In the genomic region with DNA sequence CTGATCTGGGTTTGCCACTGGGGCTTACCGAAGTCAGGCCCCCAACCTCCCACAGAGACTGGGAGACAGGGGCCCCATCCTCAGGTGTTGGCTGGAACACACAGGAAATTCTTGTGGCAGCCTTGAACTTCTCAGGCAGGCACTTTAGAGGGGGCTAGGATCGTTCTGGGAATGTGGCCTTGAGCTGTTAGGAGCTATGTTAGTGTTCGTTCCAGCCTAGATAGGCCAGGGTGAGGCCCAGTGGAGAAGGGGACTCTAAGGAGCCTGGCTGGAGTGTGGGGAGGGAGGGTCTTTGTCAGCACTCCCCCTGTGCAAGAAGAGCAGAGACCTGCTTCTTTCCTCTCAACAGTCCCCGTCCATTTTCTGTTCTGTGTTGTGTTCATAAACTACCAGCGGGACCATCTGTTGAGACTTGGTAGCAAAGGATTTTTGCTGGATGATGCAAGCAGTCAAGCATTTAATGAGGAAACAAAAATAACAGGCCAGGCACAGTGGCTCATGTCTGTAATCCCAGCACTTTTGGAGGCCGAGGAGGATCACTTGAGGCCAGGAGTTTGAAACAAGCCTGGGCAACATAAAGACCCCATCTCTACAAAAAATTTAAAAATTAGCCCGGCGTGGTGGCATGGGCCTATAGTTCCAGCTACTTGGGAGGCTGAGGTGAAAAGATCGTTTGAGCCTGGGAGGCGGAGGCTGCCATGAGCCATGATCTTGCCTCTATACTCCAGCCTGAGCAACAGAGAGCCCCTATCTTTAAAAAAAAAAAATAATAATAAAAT, we compare ENCODE assay signal across 8 cellular contexts. TPM values are rescaled to one million over a fixed set of nuclear protein-coding genes. Genes with fewer than 3 reads are reported as not detected.
DNase-seq lines count a peak whose midpoint lies in the region; ATAC-seq and TF ChIP-seq lines count a peak whose summit lies in the region.

No MANE protein-coding gene starts in this region.

- TF ChIP-seq CTCF in Caco-2 (IDR thresholded peaks at IDR 0.05; ENCODE audit: insufficient read depth in 1 of 2, low read depth in 1 of 2, low read length in 1 of 2, severe bottlenecking in 1 of 2, unreplicated experiment in 1 of 2): no peak
- TF ChIP-seq CTCF in cardiac muscle cell (IDR thresholded peaks at IDR 0.05; ENCODE audit: low read depth, low read length): no peak
- TF ChIP-seq CTCF in retinal pigment epithelial cell (conservative IDR thresholded peaks at IDR 0.05; ENCODE audit: low read depth, low read length): no peak

- peaks cover 15% of the 10 kb centered on the region for H3K36me3 Mint-ChIP-seq in Caco-2 (ENCODE audit: insufficient read depth, unreplicated experiment)
- peaks cover 9 to 24% of the 10 kb centered on the region in 2 donors for H3K36me3 Mint-ChIP-seq in activated naive CD4-positive, alpha-beta T cell treated with anti-CD3 and anti-CD28 coated beads, Interleukin-2, amount 50 U/mL, for 72 hours

- H3K4me3 ChIP-seq in Caco-2 (ENCODE audit: low read depth, low read length) (peak overlapping the region; percentile 62), Karpas-422 (ENCODE audit: low read length) (peak overlapping the region; percentile 94), cardiac muscle cell (no peak overlapping the region), retinal pigment epithelial cell (ENCODE audit: low read length) (peak overlapping the region; percentile 88)

- peak overlapping the region; percentile 96 for H3K4me3 Mint-ChIP-seq in Caco-2 (ENCODE audit: unreplicated experiment)

- peak overlapping the region; percentile 100 for H3K9ac ChIP-seq in Karpas-422 (ENCODE audit: low read length)

- H3K4me1 ChIP-seq in Caco-2: peaks cover 18% of the 10 kb centered on the region
- H3K4me1 ChIP-seq in Karpas-422 (ENCODE audit: low read length): peaks cover 33% of the 10 kb centered on the region
- peaks cover 12% of the 10 kb centered on the region for H3K4me1 ChIP-seq in cardiac muscle cell (ENCODE audit: low read depth)

- H3K27me3 ChIP-seq in Caco-2 (replicated peaks; ENCODE audit: control insufficient read depth, insufficient read depth, low read length) (no peaks in the 10 kb centered on the region), Karpas-422 (ENCODE audit: low read length) (no peaks in the 10 kb centered on the region), cardiac muscle cell (no peaks in the 10 kb centered on the region)

- H3K9me3 ChIP-seq in Caco-2 (no peaks in the 10 kb centered on the region), Karpas-422 (ENCODE audit: low read length) (no peaks in the 10 kb centered on the region), cardiac muscle cell (ENCODE audit: low read depth) (no peaks in the 10 kb centered on the region)

- peaks cover 14% of the 10 kb centered on the region for H3K4me1 Mint-ChIP-seq in Caco-2 (ENCODE audit: low read depth, unreplicated experiment)

- H3K4me2 ChIP-seq in Karpas-422 (ENCODE audit: low read depth, low read length, poor library complexity, severe bottlenecking): peak overlapping the region; percentile 96

- no peak for ATAC-seq in activated naive CD4-positive, alpha-beta T cell treated with anti-CD3 and anti-CD28 coated beads, Interleukin-2, amount 50 U/mL, for 72 hours
- ATAC-seq in HG03135 (IDR thresholded peaks at IDR 0.05; ENCODE audit: unreplicated experiment) (no peak), HG03097 (IDR thresholded peaks at IDR 0.05; ENCODE audit: low FRiP score, unreplicated experiment) (no peak)

- H3K27ac Mint-ChIP-seq in Caco-2 (ENCODE audit: unreplicated experiment): peak overlapping the region; percentile 96
- H3K27ac Mint-ChIP-seq in activated naive CD4-positive, alpha-beta T cell treated with anti-CD3 and anti-CD28 coated beads, Interleukin-2, amount 50 U/mL, for 72 hours: peak overlapping the region; percentile 95 to 99

- H3K9me2 ChIP-seq in Karpas-422 (replicated peaks; ENCODE audit: insufficient read depth, low read length): no peaks in the 10 kb centered on the region

- CTCF ChIA-PET in Caco-2 (lab: Charles Lee): interaction anchor here (2.9 kb wide), 1 partner anchor 10 kb away, joined by 17 read pairs; no protein-coding TSS in a partner anchor

- POLR2A ChIA-PET in Caco-2 (lab: Charles Lee): no interaction called here

- peaks cover 3% of the 10 kb centered on the region for H3K9me3 Mint-ChIP-seq in Caco-2 (ENCODE audit: unreplicated experiment)
- H3K9me3 Mint-ChIP-seq in activated naive CD4-positive, alpha-beta T cell treated with anti-CD3 and anti-CD28 coated beads, Interleukin-2, amount 50 U/mL, for 72 hours: no peaks in the 10 kb centered on the region

- peaks cover 69% of the 10 kb centered on the region for H3K79me2 ChIP-seq in Karpas-422 (ENCODE audit: low read length)

- H3K27ac ChIP-seq in Karpas-422 (ENCODE audit: low read length) (peak overlapping the region; percentile 88), cardiac muscle cell (peak overlapping the region; percentile 80)

- H3K36me3 ChIP-seq in Caco-2 (ENCODE audit: control insufficient read depth, insufficient read depth, low read length): no peaks in the 10 kb centered on the region
- H3K36me3 ChIP-seq in Karpas-422 (ENCODE audit: insufficient read depth, low read length): no peaks in the 10 kb centered on the region
- H3K36me3 ChIP-seq in cardiac muscle cell: no peaks in the 10 kb centered on the region

- BruUV-seq in Caco-2 (replicated peaks; lab: Mats Ljungman, UMichigan): TSS peak; percentile 43

- no peaks in the 10 kb centered on the region for H3K27me3 Mint-ChIP-seq in Caco-2 (ENCODE audit: insufficient read depth, unreplicated experiment)

- intact Hi-C loops in Caco-2 (cut with micrococcal nuclease; ENCODE audit: unreplicated experiment): no loop called here

- H4K20me1 ChIP-seq in Karpas-422 (ENCODE audit: insufficient read depth, low read depth, low read length): no peaks in the 10 kb centered on the region

- DNase-seq in Caco-2: no peak
- no peak for DNase-seq in Karpas-422
- no peak for DNase-seq in activated naive CD4-positive, alpha-beta T cell treated with anti-CD3 and anti-CD28 coated beads, Interleukin-2, amount 50 U/mL, for 72 hours (ENCODE audit: low spot score in 2 of 2)
- DNase-seq in cardiac muscle cell (ENCODE audit: low read depth in 1 of 2, low spot score in 1 of 2): peak; percentile 29 to 90
- DNase-seq in retinal pigment epithelial cell (ENCODE audit: low read depth): peak; percentile 48
- DNase-seq in KG1 (lab: John Stamatoyannopoulos, UW): no peak

- no peak overlapping the region for H2AFZ ChIP-seq in Karpas-422 (ENCODE audit: low read length)

RNA-seq across cellular contexts. Expression of a gene that starts 1.5 kb away (rescaled TPM):
- total RNA-seq in Caco-2 (2022): 44.8 and 47.0 TPM in 2 replicates
- 7.0 and 20.7 TPM in 2 replicates for total RNA-seq in Karpas-422 (2014; rRNA removed; shearing (Covaris generic); ENCODE audit: low replicate concordance)
- total RNA-seq in activated naive CD4-positive, alpha-beta T cell treated with anti-CD3 and anti-CD28 coated beads, Interleukin-2, amount 50 U/mL, for 72 hours: 10 to 100 TPM in 1 of 2 donors, 1 to 10 TPM in 1; 4.6 to 33.0 TPM
- total RNA-seq in cardiac muscle cell: 15.6 and 16.1 TPM in 2 replicates
- polyA plus RNA-seq in cardiac muscle cell: 21.2 and 24.2 TPM in 2 replicates

RNA-seq across cellular contexts. Expression of a gene that starts 1.5 kb away (rescaled TPM):
- total RNA-seq in Caco-2 (2022): 96.0 and 103 TPM in 2 replicates
- 72.0 and 181 TPM in 2 replicates for total RNA-seq in Karpas-422 (2014; rRNA removed; shearing (Covaris generic); ENCODE audit: low replicate concordance)
- total RNA-seq in activated naive CD4-positive, alpha-beta T cell treated with anti-CD3 and anti-CD28 coated beads, Interleukin-2, amount 50 U/mL, for 72 hours: 100 to 1,000 TPM in 1 of 2 donors, 10 to 100 TPM in 1; 39.7 to 113 TPM
- 41.3 and 51.9 TPM in 2 replicates for total RNA-seq in cardiac muscle cell
- polyA plus RNA-seq in cardiac muscle cell: 33.2 and 35.8 TPM in 2 replicates

Comparison
In these comparisons a context has a peak if more than half of its experiments do, and no peak if none do; other contexts are left out.
1. DNase-seq: peak in cardiac muscle cell (2 of 2) and retinal pigment epithelial cell (single experiment); none in Caco-2 (0 of 2), Karpas-422 (single experiment), activated naive CD4-positive, alpha-beta T cell treated with anti-CD3 and anti-CD28 coated beads, Interleukin-2, amount 50 U/mL, for 72 hours (0 of 2) and KG1 (single experiment).